In genomic region chr9:96619491-96620154, GRCh38 we compare ENCODE assay signal across 8 cellular contexts. TPM values are rescaled to one million over a fixed set of nuclear protein-coding genes. Genes with fewer than 3 reads are reported as not detected.
A peak's percentile ranks its signal among the peaks of the same experiment; 100 is the strongest.
DNase-seq lines count a peak whose midpoint lies in the region; ATAC-seq, FAIRE-seq and TF ChIP-seq lines count a peak whose summit lies in the region.

TSS of gene CDC14B (minus strand) at chr9:96619843. CDS start at chr9:96619378, 465 bp downstream.

- H3K9me3 ChIP-seq in SJCRH30 (replicated peaks), result no peaks in the 10 kb centered on the region

- H3K36me3 ChIP-seq in SJCRH30, result no peaks in the 10 kb centered on the region

- H3K4me1 Mint-ChIP-seq in IgD-negative memory B cell, result peaks cover 8 to 16% (median 10%) of the 10 kb centered on the region in 3 donors
- H3K4me1 Mint-ChIP-seq in nephron, result peaks cover 32% of the 10 kb centered on the region

- TF ChIP-seq POLR2A in GM12892 (IDR thresholded peaks at IDR 0.05; ENCODE audit: low read depth, low read length), result no peak

- H3K9me3 Mint-ChIP-seq in IgD-negative memory B cell, result peaks cover 0 to 3% (median 0%) of the 10 kb centered on the region in 3 donors
- no peaks in the 10 kb centered on the region for H3K9me3 Mint-ChIP-seq in nephron

- peak within 1 kb of the TSS in 1 of 3 donors; percentile 23 for H3K27ac Mint-ChIP-seq in IgD-negative memory B cell
- H3K27ac Mint-ChIP-seq in nephron, result peak within 1 kb of the TSS; percentile 48 to 90 (median 82)

- TF ChIP-seq CTCF in foreskin keratinocyte (conservative IDR thresholded peaks at IDR 0.05) (peak; percentile 27), nephron (IDR thresholded peaks at IDR 0.05; ENCODE audit: unreplicated experiment in 3 of 3) (no peak)

- no peaks in the 10 kb centered on the region for H3K4me1 ChIP-seq in SJCRH30
- no peaks in the 10 kb centered on the region for H3K4me1 ChIP-seq in foreskin keratinocyte

- ATAC-seq in foreskin keratinocyte (peak; percentile 88), GM18858 (IDR thresholded peaks at IDR 0.05; ENCODE audit: unreplicated experiment) (no peak)

- DNase-seq in GM12892 (ENCODE audit: insufficient read length), result peak; percentile 24
- peak; percentile 96 to 97 for DNase-seq in SJCRH30
- peak; percentile 15 to 51 (median 22) for DNase-seq in activated naive CD4-positive, alpha-beta T cell (lab: John Stamatoyannopoulos, UW)
- peak; percentile 72 to 86 for DNase-seq in foreskin keratinocyte
- DNase-seq in stimulated activated naive CD4-positive, alpha-beta T cell (lab: John Stamatoyannopoulos, UW), result peak; percentile 47 to 71 (median 63)

- H3K36me3 Mint-ChIP-seq in IgD-negative memory B cell (no peaks in the 10 kb centered on the region), nephron (ENCODE audit: low read depth) (no peaks in the 10 kb centered on the region)

- FAIRE-seq in GM12892 (lab: Jason Lieb, UNC), result no peak

- H3K27me3 ChIP-seq in SJCRH30 (no peaks in the 10 kb centered on the region), foreskin keratinocyte (no peaks in the 10 kb centered on the region)

- peak within 1 kb of the TSS; percentile 80 for H3K4me3 ChIP-seq in SJCRH30

- H3K27me3 Mint-ChIP-seq in IgD-negative memory B cell (peaks cover 27% of the 10 kb centered on the region), nephron (ENCODE audit: low read depth) (peaks cover 9% of the 10 kb centered on the region)

- peak within 1 kb of the TSS; percentile 74 to 92 (median 86) for H3K4me3 Mint-ChIP-seq in IgD-negative memory B cell
- peak within 1 kb of the TSS; percentile 85 to 93 (median 92) for H3K4me3 Mint-ChIP-seq in nephron

- H3K27ac ChIP-seq in SJCRH30, result peak within 1 kb of the TSS; percentile 83
- no peak within 1 kb of the TSS for H3K27ac ChIP-seq in foreskin keratinocyte

RNA-seq across cellular contexts. Expression of gene CDC14B, which starts in this region (rescaled TPM):
- polyA plus RNA-seq in GM12892 (2012; ENCODE audit: missing spikeins), result 0.74 TPM
- polyA plus RNA-seq in IgD-negative memory B cell (8.3 TPM), foreskin keratinocyte (3.1 and 3.8 TPM in 2 replicates)
- total RNA-seq in SJCRH30 (2014; rRNA removed; shearing (Covaris generic)), result 36.1 and 37.1 TPM in 2 replicates
- total RNA-seq in foreskin keratinocyte, result 13.2 and 14.6 TPM in 2 replicates

Comparison
In these comparisons a context has a peak if more than half of its experiments do, and no peak if none do; other contexts are left out.
1. DNase-seq: peak in every context shown above with its lines; median percentile 96 in SJCRH30; 79 in foreskin keratinocyte; 63 in stimulated activated naive CD4-positive, alpha-beta T cell; 24 in GM12892; 22 in activated naive CD4-positive, alpha-beta T cell.